Comparison of ENCODE assay signal across 23 cellular contexts in the genomic region with DNA sequence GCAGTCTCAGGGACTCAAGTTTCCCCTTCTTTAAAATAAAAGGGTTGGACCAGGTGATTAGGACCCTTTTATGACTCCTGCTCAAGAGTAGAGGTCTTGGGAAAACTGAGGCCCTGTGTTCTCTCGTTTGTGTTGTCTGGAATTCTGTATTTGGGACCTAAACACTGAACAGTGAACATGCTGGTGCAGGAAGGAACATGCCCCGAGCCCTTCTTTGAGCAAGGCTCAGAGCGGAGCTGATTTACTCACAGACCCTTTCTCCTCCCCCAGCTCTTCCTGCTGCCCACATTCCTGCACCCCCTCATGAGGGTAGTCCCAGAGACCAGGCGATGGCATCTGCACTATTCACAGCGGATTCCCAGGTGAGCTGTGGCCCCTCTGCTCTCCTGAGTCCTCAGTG. TPM values are rescaled to one million over a fixed set of nuclear protein-coding genes. Genes with fewer than 3 reads are reported as not detected.
A peak's percentile ranks its signal among the peaks of the same experiment; 100 is the strongest.
DNase-seq lines count a peak whose midpoint lies in the region; ATAC-seq and TF ChIP-seq lines count a peak whose summit lies in the region.
"Had no signal": no experiment of that assay in that cellular context is flagged by ENCODE, and none has a peak within 500 bp of the region (broad histone marks: within the 10 kb centered on the region; RNA-seq: fewer than 3 reads in every experiment).

No MANE protein-coding gene starts in this region.

- H3K4me1 Mint-ChIP-seq in activated T-helper 17 cell treated with anti-CD3 and anti-CD28 coated beads, Interleukin-2, amount 50 U/mL, for 72 hours, result no peaks in the 10 kb centered on the region
- no peaks in the 10 kb centered on the region for H3K4me1 Mint-ChIP-seq in type B pancreatic cell (ENCODE audit: unreplicated experiment)

- no peak for ATAC-seq in activated naive CD4-positive, alpha-beta T cell treated with anti-CD3 and anti-CD28 coated beads, Interleukin-2, amount 50 U/mL, for 72 hours
- ATAC-seq in activated T-helper 17 cell treated with anti-CD3 and anti-CD28 coated beads, Interleukin-2, amount 50 U/mL, for 72 hours (replicated peaks), result no peak
- no peak for ATAC-seq in body of pancreas

- H3K27ac ChIP-seq in body of pancreas, result no peak overlapping the region
- H3K27ac ChIP-seq: BLaER1, GM23248, PC-9 had no signal

- TF ChIP-seq CTCF in epithelial cell of esophagus (IDR thresholded peaks at IDR 0.05; ENCODE audit: insufficient read depth, low read depth, low read length, missing control alignments) (no peak), type B pancreatic cell (conservative IDR thresholded peaks at IDR 0.05) (no peak), body of pancreas (IDR thresholded peaks at IDR 0.05) (no peak)

- H3K27me3 Mint-ChIP-seq in activated T-helper 17 cell treated with anti-CD3 and anti-CD28 coated beads, Interleukin-2, amount 50 U/mL, for 72 hours, result no peaks in the 10 kb centered on the region
- H3K27me3 Mint-ChIP-seq in type B pancreatic cell, result no peaks in the 10 kb centered on the region
- H3K27me3 Mint-ChIP-seq: CD4-positive, alpha-beta T cell had no signal

- no peaks in the 10 kb centered on the region for H3K4me1 ChIP-seq in body of pancreas
- H3K4me1 ChIP-seq: BLaER1, HAP-1 had no signal

- no peak for DNase-seq in activated naive CD4-positive, alpha-beta T cell treated with anti-CD3 and anti-CD28 coated beads, Interleukin-2, amount 50 U/mL, for 72 hours (ENCODE audit: low spot score in 2 of 2)
- no peak for DNase-seq in activated naive CD4-positive, alpha-beta T cell treated with anti-CD3 and anti-CD28 coated beads, Interleukin-2, amount 50 U/mL, for 16 hours
- DNase-seq in epithelial cell of esophagus (ENCODE audit: low read depth), result peak; percentile 84
- no peak for DNase-seq in type B pancreatic cell (ENCODE audit: extremely low spot score, unreplicated experiment)
- DNase-seq in body of pancreas, result no peak
- no peak for DNase-seq in activated CD8-positive, alpha-beta memory T cell treated with anti-CD3 and anti-CD28 coated beads, Interleukin-2, amount 50 U/mL, for 48 hours
- DNase-seq in UCSD-AML1 (lab: John Stamatoyannopoulos, UW; ENCODE audit: unreplicated experiment), result no peak
- DNase-seq: CD4-positive, alpha-beta T cell; GM23248; HFFc6; IMR-90; KG1; MM.1S; NCI-H2029; NCI-H446 treated with DMSO at 0.1 percent for 48 hours; NCI-H526; NCI-H82; PC-9; RPMI8226; SHP77 treated with DMSO at 0.1 percent for 48 hours had no signal

- no peak overlapping the region for H3K4me3 ChIP-seq in epithelial cell of esophagus (ENCODE audit: low read length)
- no peak overlapping the region for H3K4me3 ChIP-seq in body of pancreas
- H3K4me3 ChIP-seq: BLaER1, GM23248, HAP-1, PC-9 had no signal

- no peaks in the 10 kb centered on the region for H3K9me3 Mint-ChIP-seq in activated naive CD4-positive, alpha-beta T cell treated with anti-CD3 and anti-CD28 coated beads, Interleukin-2, amount 50 U/mL, for 72 hours
- H3K9me3 Mint-ChIP-seq in activated T-helper 17 cell treated with anti-CD3 and anti-CD28 coated beads, Interleukin-2, amount 50 U/mL, for 72 hours, result no peaks in the 10 kb centered on the region
- H3K9me3 Mint-ChIP-seq in type B pancreatic cell, result no peaks in the 10 kb centered on the region
- H3K9me3 Mint-ChIP-seq: CD4-positive, alpha-beta T cell had no signal

- peaks cover 18 to 50% of the 10 kb centered on the region in 2 donors for H3K36me3 Mint-ChIP-seq in activated naive CD4-positive, alpha-beta T cell treated with anti-CD3 and anti-CD28 coated beads, Interleukin-2, amount 50 U/mL, for 72 hours
- H3K36me3 Mint-ChIP-seq in activated T-helper 17 cell treated with anti-CD3 and anti-CD28 coated beads, Interleukin-2, amount 50 U/mL, for 72 hours (ENCODE audit: low read depth), result peaks cover 95% of the 10 kb centered on the region
- H3K36me3 Mint-ChIP-seq in type B pancreatic cell, result peaks cover 50% of the 10 kb centered on the region

- H3K27ac Mint-ChIP-seq in activated naive CD4-positive, alpha-beta T cell treated with anti-CD3 and anti-CD28 coated beads, Interleukin-2, amount 50 U/mL, for 72 hours, result peak overlapping the region; percentile 12 to 70
- peak overlapping the region; percentile 5 for H3K27ac Mint-ChIP-seq in activated T-helper 17 cell treated with anti-CD3 and anti-CD28 coated beads, Interleukin-2, amount 50 U/mL, for 72 hours
- peak overlapping the region; percentile 26 for H3K27ac Mint-ChIP-seq in type B pancreatic cell
- H3K27ac Mint-ChIP-seq: CD4-positive, alpha-beta T cell; HFFc6 had no signal

- intact Hi-C loops in body of pancreas (cut with DNase I), result no loop called here

- TF ChIP-seq POLR2A in body of pancreas (IDR thresholded peaks at IDR 0.05), result no peak

- H3K27me3 ChIP-seq in body of pancreas, result no peaks in the 10 kb centered on the region
- H3K27me3 ChIP-seq: BLaER1 had no signal

- no peak overlapping the region for H3K4me3 Mint-ChIP-seq in activated T-helper 17 cell treated with anti-CD3 and anti-CD28 coated beads, Interleukin-2, amount 50 U/mL, for 72 hours
- no peak overlapping the region for H3K4me3 Mint-ChIP-seq in type B pancreatic cell
- H3K4me3 Mint-ChIP-seq: CD4-positive, alpha-beta T cell; HFFc6 had no signal

- 80 to 85% methylated on average over 3 to 5 of the region's 5 CpGs for WGBS in body of pancreas, 2 donors

- H3K9me3 ChIP-seq in body of pancreas, result no peaks in the 10 kb centered on the region
- H3K9me3 ChIP-seq: BLaER1, HAP-1 had no signal

- H3K36me3 ChIP-seq in body of pancreas (replicated peaks in 1 of 2; ENCODE audit: insufficient read depth in 1 of 2, low read depth in 2 of 2), result peaks cover 12 to 46% of the 10 kb centered on the region in 2 donors

RNA-seq across cellular contexts. Expression of a gene that starts 14.2 kb away (rescaled TPM):
- 10 to 100 TPM; 52.2 to 67.1 TPM for total RNA-seq in activated naive CD4-positive, alpha-beta T cell treated with anti-CD3 and anti-CD28 coated beads, Interleukin-2, amount 50 U/mL, for 72 hours
- 10 to 100 TPM; 42.2 to 74.6 TPM for total RNA-seq in activated T-helper 17 cell treated with anti-CD3 and anti-CD28 coated beads, Interleukin-2, amount 50 U/mL, for 72 hours
- total RNA-seq in type B pancreatic cell (ENCODE audit: low replicate concordance), result 157 and 170 TPM in 2 replicates
- 10 to 100 TPM; 31.6 to 40.2 TPM for total RNA-seq in body of pancreas

RNA-seq across cellular contexts. Expression of a gene that starts 20.0 kb away (rescaled TPM):
- total RNA-seq in activated naive CD4-positive, alpha-beta T cell treated with anti-CD3 and anti-CD28 coated beads, Interleukin-2, amount 50 U/mL, for 72 hours, result 1 to 10 TPM; 3.8 to 7.1 TPM
- 1 to 10 TPM; 3.7 to 6.5 TPM for total RNA-seq in activated T-helper 17 cell treated with anti-CD3 and anti-CD28 coated beads, Interleukin-2, amount 50 U/mL, for 72 hours
- 11.9 and 16.4 TPM in 2 replicates for total RNA-seq in type B pancreatic cell (ENCODE audit: low replicate concordance)
- 10 to 100 TPM; 14.5 to 20.2 TPM for total RNA-seq in body of pancreas

RNA-seq across cellular contexts. Expression of a gene that starts 51.9 kb away (rescaled TPM):
- total RNA-seq in activated naive CD4-positive, alpha-beta T cell treated with anti-CD3 and anti-CD28 coated beads, Interleukin-2, amount 50 U/mL, for 72 hours, result 10 to 100 TPM; 13.8 to 16.2 TPM
- 10 to 100 TPM; 16.9 to 17.1 TPM for total RNA-seq in activated T-helper 17 cell treated with anti-CD3 and anti-CD28 coated beads, Interleukin-2, amount 50 U/mL, for 72 hours
- total RNA-seq in type B pancreatic cell (ENCODE audit: low replicate concordance) (52.8 and 66.6 TPM in 2 replicates), body of pancreas (10 to 100 TPM; 16.9 to 46.5 TPM)

RNA-seq across cellular contexts. Expression of a gene that starts 53.8 kb away (rescaled TPM):
- total RNA-seq in activated naive CD4-positive, alpha-beta T cell treated with anti-CD3 and anti-CD28 coated beads, Interleukin-2, amount 50 U/mL, for 72 hours, result under 1 TPM in 1 of 2 donors, not detected in 1; 0.43 TPM
- under 1 TPM; 0.19 to 0.43 TPM for total RNA-seq in activated T-helper 17 cell treated with anti-CD3 and anti-CD28 coated beads, Interleukin-2, amount 50 U/mL, for 72 hours
- total RNA-seq in type B pancreatic cell (ENCODE audit: low replicate concordance) (0.50 and 0.60 TPM in 2 replicates), body of pancreas (100 to 1,000 TPM; 133 to 271 TPM)
- total RNA-seq: CD4-positive, alpha-beta T cell; GM23248; HFFc6; IMR-90; PC-9 had no signal

RNA-seq across cellular contexts. Expression of a gene that starts 59.2 kb away (rescaled TPM):
- total RNA-seq in activated naive CD4-positive, alpha-beta T cell treated with anti-CD3 and anti-CD28 coated beads, Interleukin-2, amount 50 U/mL, for 72 hours, result 100 to 1,000 TPM in 1 of 2 donors, 10 to 100 TPM in 1; 84.6 to 107 TPM
- total RNA-seq in activated T-helper 17 cell treated with anti-CD3 and anti-CD28 coated beads, Interleukin-2, amount 50 U/mL, for 72 hours, result 100 to 1,000 TPM in 1 of 2 donors, 10 to 100 TPM in 1; 79.1 to 108 TPM
- total RNA-seq in type B pancreatic cell (ENCODE audit: low replicate concordance) (87.0 and 120 TPM in 2 replicates), body of pancreas (10 to 100 TPM; 15.8 to 16.1 TPM)
